Comparison of ENCODE assay signal across 34 cellular contexts in the genomic region with DNA sequence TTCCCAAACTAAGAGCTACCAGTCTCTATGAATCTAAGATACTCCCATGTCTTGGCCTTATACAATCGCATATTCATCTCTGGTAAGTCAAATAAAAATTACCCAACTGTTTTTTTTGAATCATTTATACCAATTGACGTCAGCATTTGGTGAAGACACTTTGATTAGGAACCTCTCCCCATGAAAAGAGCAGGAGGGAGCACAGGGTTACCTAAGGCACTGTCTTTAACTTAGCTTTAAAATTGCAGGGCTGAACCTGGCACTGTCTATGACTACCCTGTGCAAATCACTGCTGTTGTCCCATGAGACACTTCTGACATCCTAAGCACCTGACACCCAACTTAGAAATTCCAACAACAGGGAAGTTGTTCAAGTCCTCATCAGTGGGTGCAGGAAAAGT.
"Had no signal": no experiment of that assay in that cellular context is flagged by ENCODE, and none has a peak within 500 bp of the region (broad histone marks: within the 10 kb centered on the region; RNA-seq: fewer than 3 reads in every experiment).

No MANE protein-coding gene starts in this region.

- DNase-seq: Karpas-422, Kasumi-1, KG1, MG63, MM.1S, MV-4-11, NCI-H1048, NCI-H1092, NCI-H1092 treated with DMSO at 0.1 percent for 48 hours, NCI-H1105, NCI-H1105 treated with DMSO at 0.1 percent for 48 hours, NCI-H1417, NCI-H1436, NCI-H1436 treated with DMSO at 0.1 percent for 48 hours, NCI-H146, NCI-H1694, NCI-H1694 treated with DMSO at 0.1 percent for 48 hours, NCI-H187, NCI-H187 treated with DMSO at 0.1 percent for 48 hours, NCI-H1930, NCI-H2029, NCI-H2029 treated with DMSO at 0.1 percent for 48 hours, NCI-H2081, NCI-H2081 treated with DMSO at 0.1 percent for 48 hours, NCI-H2107, NCI-H2171, NCI-H2171 treated with DMSO at 0.1 percent for 48 hours, NCI-H2227 treated with DMSO at 0.1 percent for 48 hours, NCI-H226, NCI-H345, NCI-H446, NCI-H446 treated with DMSO at 0.1 percent for 48 hours, NCI-H510A, NCI-H510A treated with DMSO at 0.1 percent for 48 hours had no signal
